1 cellular context compared by ENCODE assay signal in genomic region chr1:52726265-52727113, GRCh38.
TF ChIP-seq lines count a peak whose summit lies in the region.

Gene ZYG11B, plus strand, starts transcription at chr1:52726453. Its CDS starts 201 bp downstream, at chr1:52726654.

TF ChIP-seq in HEK293, 187 proteins besides CTCF, POLR2A, EP300 and RAD21 (continued from another document and continues in another):
- TF ChIP-seq ZSCAN4 (tag by site-specific recombination; IDR thresholded peaks at IDR 0.05) (peak; percentile 31; the same call in 1 of the 2 replicates), ZNF654 (tag by site-specific recombination; IDR thresholded peaks at IDR 0.05; ENCODE audit: low read depth) (no peak), ZEB2 (tag by site-specific recombination; IDR thresholded peaks at IDR 0.05) (peak; percentile 53), SP7 (tag by site-specific recombination; IDR thresholded peaks at IDR 0.05) (peak; percentile 54; the same call in 1 of the 2 replicates), ZBTB26 (tag by site-specific recombination; optimal IDR thresholded peaks at IDR 0.05) (peak; percentile 47), SP3 (tag by site-specific recombination; IDR thresholded peaks at IDR 0.05) (peak; percentile 52), ZNF2 (tag by site-specific recombination; IDR thresholded peaks at IDR 0.05) (peak; percentile 36; the same call in 1 of the 2 replicates), ZNF596 (tag by site-specific recombination; IDR thresholded peaks at IDR 0.05) (peak; percentile 38; the same call in 1 of the 2 replicates), GLI4 (tag by site-specific recombination; IDR thresholded peaks at IDR 0.05) (peak; percentile 75; the same call in 1 of the 2 replicates), ZNF624 (tag by site-specific recombination; IDR thresholded peaks at IDR 0.05) (no peak), ZBTB10 (tag by site-specific recombination; IDR thresholded peaks at IDR 0.05) (peak; percentile 94), OSR2 (tag by site-specific recombination; IDR thresholded peaks at IDR 0.05) (peak; percentile 42; the same call in 1 of the 2 replicates), ZNF37A (tag by site-specific recombination; IDR thresholded peaks at IDR 0.05) (no peak), ZNF610 (tag by site-specific recombination; IDR thresholded peaks at IDR 0.05; ENCODE audit: borderline replicate concordance) (0 out of 2 replicates have a peak, but pooled peaks have one; percentile 33), ZSCAN30 (tag by site-specific recombination; IDR thresholded peaks at IDR 0.05) (peak; percentile 83), ZNF529 (tag by site-specific recombination; IDR thresholded peaks at IDR 0.05; ENCODE audit: insufficient replicate concordance) (no peak), ZBTB21 (tag by site-specific recombination; IDR thresholded peaks at IDR 0.05) (0 out of 2 replicates have a peak, but pooled peaks have one; percentile 69), ZNF266 (tag by site-specific recombination; IDR thresholded peaks at IDR 0.05; ENCODE audit: low read depth) (no peak), ZNF335 (tag by site-specific recombination; conservative IDR thresholded peaks at IDR 0.05) (peak; percentile 88), ZBTB8A (tag by site-specific recombination; IDR thresholded peaks at IDR 0.05) (peak; percentile 72), KLF7 (tag by site-specific recombination; IDR thresholded peaks at IDR 0.05; ENCODE audit: borderline replicate concordance) (0 out of 2 replicates have a peak, but pooled peaks have one; percentile 55), ZNF169 (tag by site-specific recombination; IDR thresholded peaks at IDR 0.05) (no peak), ZNF391 (tag by site-specific recombination; IDR thresholded peaks at IDR 0.05; ENCODE audit: borderline replicate concordance, low read depth) (peak; percentile 81; the same call in 1 of the 2 replicates), ZFP37 (tag by site-specific recombination; IDR thresholded peaks at IDR 0.05) (0 out of 2 replicates have a peak, but pooled peaks have one; percentile 63), ZNF629 (tag by site-specific recombination; IDR thresholded peaks at IDR 0.05) (no peak), KLF8 (tag by site-specific recombination; IDR thresholded peaks at IDR 0.05) (peak; percentile 62), ZNF623 (tag by site-specific recombination; IDR thresholded peaks at IDR 0.05) (no peak; the same call in 1 of the 2 replicates), ZNF394 (tag by site-specific recombination; IDR thresholded peaks at IDR 0.05; ENCODE audit: borderline replicate concordance) (no peak; the same call in 1 of the 2 replicates), ZBTB20 (tag by site-specific recombination; IDR thresholded peaks at IDR 0.05) (peak; percentile 69), ZNF626 (tag by site-specific recombination; IDR thresholded peaks at IDR 0.05) (peak; percentile 72; the same call in 1 of the 2 replicates), ZBTB48 (tag by site-specific recombination; IDR thresholded peaks at IDR 0.05) (peak; percentile 97), KLF1 (tag by site-specific recombination; IDR thresholded peaks at IDR 0.05) (peak; percentile 56; the same call in 1 of the 2 replicates), ZIC2 (tag by site-specific recombination; IDR thresholded peaks at IDR 0.05) (0 out of 2 replicates have a peak, but pooled peaks have one; percentile 25), MYNN (tag by site-specific recombination; IDR thresholded peaks at IDR 0.05; ENCODE audit: borderline replicate concordance) (0 out of 2 replicates have a peak, but pooled peaks have one; percentile 29), ZFP69B (tag by site-specific recombination; IDR thresholded peaks at IDR 0.05) (no peak; the same call in 1 of the 2 replicates), ZSCAN23 (tag by site-specific recombination; IDR thresholded peaks at IDR 0.05) (peak; percentile 80; the same call in 1 of the 2 replicates), ZBTB6 (tag by site-specific recombination; IDR thresholded peaks at IDR 0.05) (peak; percentile 77; the same call in 1 of the 2 replicates), ZNF639 (tag by site-specific recombination; IDR thresholded peaks at IDR 0.05) (peak; percentile 30; the same call in 1 of the 2 replicates), BCL11A (tag by site-specific recombination; IDR thresholded peaks at IDR 0.05; ENCODE audit: low read depth) (peak; percentile 72; the same call in 1 of the 2 replicates), PRDM1 (tag by site-specific recombination; IDR thresholded peaks at IDR 0.05) (peak; percentile 99), SP2 (tag by site-specific recombination; IDR thresholded peaks at IDR 0.05) (peak; percentile 43), PRDM10 (tag by site-specific recombination; IDR thresholded peaks at IDR 0.05) (peak; percentile 78), ZNF449 (tag by site-specific recombination; IDR thresholded peaks at IDR 0.05) (0 out of 2 replicates have a peak, but pooled peaks have one; percentile 23), GLIS2 (tag by site-specific recombination; IDR thresholded peaks at IDR 0.05) (peak; percentile 73), ZNF513 (tag by site-specific recombination; IDR thresholded peaks at IDR 0.05) (no peak), ZFHX2 (tag by site-specific recombination; conservative IDR thresholded peaks at IDR 0.05) (peak; percentile 85), ZNF645 (tag by site-specific recombination; IDR thresholded peaks at IDR 0.05) (no peak), YY1 (tag by site-specific recombination; IDR thresholded peaks at IDR 0.05) (peak; percentile 50; the same call in 1 of the 2 replicates), ZNF792 (tag by site-specific recombination; IDR thresholded peaks at IDR 0.05) (peak; percentile 71), ZNF664 (tag by site-specific recombination; IDR thresholded peaks at IDR 0.05) (no peak)
